ENCODE assay signal across 9 cellular contexts in the genomic region with DNA sequence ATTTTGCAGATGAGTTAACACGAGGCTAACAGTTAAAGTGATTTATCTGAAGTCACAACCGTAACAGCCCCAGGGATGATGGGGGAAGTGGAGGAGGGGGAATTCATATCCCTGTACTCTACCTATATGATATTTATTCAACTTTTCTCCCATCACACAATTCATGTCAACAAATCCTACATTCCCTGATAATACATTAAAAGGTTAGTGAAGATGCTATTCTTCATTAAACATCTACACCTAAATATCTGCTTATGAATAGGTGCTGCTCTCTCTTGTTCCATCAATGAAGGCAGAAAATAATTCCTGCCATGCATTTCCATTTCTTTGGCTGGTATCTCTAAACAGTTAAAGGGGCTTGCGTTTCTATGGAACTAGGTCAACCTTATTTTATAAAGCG. TPM values are rescaled to one million over a fixed set of nuclear protein-coding genes. Genes with fewer than 3 reads are reported as not detected.
DNase-seq lines count a peak whose midpoint lies in the region; ATAC-seq, FAIRE-seq and TF ChIP-seq lines count a peak whose summit lies in the region.
"Had no signal": no experiment of that assay in that cellular context is flagged by ENCODE, and none has a peak within 500 bp of the region (broad histone marks: within the 10 kb centered on the region; RNA-seq: fewer than 3 reads in every experiment).

No MANE protein-coding gene starts in this region.

- H3K36me3 Mint-ChIP-seq in brain: peaks cover 27% of the 10 kb centered on the region

- H3K27ac Mint-ChIP-seq in brain: peak overlapping the region in 3 of 5 experiments; percentile 71 to 97 (median 89)

- peaks cover 2% of the 10 kb centered on the region for H3K27me3 Mint-ChIP-seq in brain

- intact Hi-C loops in kidney (cut with DNase I) (no loop called here), mucosa of descending colon (cut with DNase I, micrococcal nuclease) (no loop called here)

- no peaks in the 10 kb centered on the region for H3K9me3 Mint-ChIP-seq in brain

- FAIRE-seq in kidney (lab: Jason Lieb, UNC): no peak

- peaks cover 58% of the 10 kb centered on the region for H3K36me3 ChIP-seq in HUES6 (ENCODE audit: control insufficient read depth, insufficient read depth, low read length)
- peaks cover 21 to 30% of the 10 kb centered on the region in 2 donors for H3K36me3 ChIP-seq in kidney (ENCODE audit: control insufficient read depth in 1 of 2, insufficient read depth in 2 of 2, low read length in 2 of 2)
- H3K36me3 ChIP-seq in stomach smooth muscle (ENCODE audit: control insufficient read depth in 2 of 2, insufficient read depth in 2 of 2, low read length in 2 of 2): peaks cover 17 to 34% of the 10 kb centered on the region in 2 donors
- H3K36me3 ChIP-seq in mucosa of descending colon (ENCODE audit: low read depth): no peaks in the 10 kb centered on the region

- DNase-seq in kidney (no peak), superior temporal gyrus (ENCODE audit: extremely low spot score) (no peak), SHP77 (lab: John Stamatoyannopoulos, UW) (no peak), SIG-M5 treated with dmso at 0.1 percent for 504 hours (lab: John Stamatoyannopoulos, UW; ENCODE audit: unreplicated experiment) (no peak), mucosa of descending colon (no peak)
- DNase-seq: NCI-H1436 had no signal

- no peaks in the 10 kb centered on the region for H3K27me3 ChIP-seq in HUES6 (ENCODE audit: control insufficient read depth, insufficient read depth, low read length)
- no peaks in the 10 kb centered on the region for H3K27me3 ChIP-seq in stomach smooth muscle (ENCODE audit: control insufficient read depth in 1 of 2, insufficient read depth in 2 of 2, low read length in 2 of 2)

- H3K4me3 Mint-ChIP-seq in brain: peak overlapping the region in 3 of 5 experiments; percentile 35 to 97 (median 76)

- no peak for ATAC-seq in mucosa of descending colon

- H3K9me3 ChIP-seq in HUES6 (ENCODE audit: control insufficient read depth, insufficient read depth, low read depth, low read length) (no peaks in the 10 kb centered on the region), kidney (ENCODE audit: control insufficient read depth in 1 of 2, low read length in 2 of 2) (no peaks in the 10 kb centered on the region), stomach smooth muscle (ENCODE audit: control insufficient read depth in 2 of 2, low read length in 2 of 2) (no peaks in the 10 kb centered on the region), mucosa of descending colon (no peaks in the 10 kb centered on the region)

- no peak overlapping the region for H3K4me3 ChIP-seq in HUES6 (ENCODE audit: low read depth, low read length)
- no peak overlapping the region for H3K4me3 ChIP-seq in kidney (ENCODE audit: low read length in 2 of 2)
- peak overlapping the region; percentile 16 to 38 for H3K4me3 ChIP-seq in stomach smooth muscle (ENCODE audit: low read length in 2 of 2)
- no peak overlapping the region for H3K4me3 ChIP-seq in mucosa of descending colon

- H3K9ac ChIP-seq in HUES6 (ENCODE audit: low read length) (no peak overlapping the region), kidney (ENCODE audit: low read length in 2 of 2) (peak overlapping the region in 1 of 2 donors; percentile 28), stomach smooth muscle (ENCODE audit: low read length in 2 of 2) (no peak overlapping the region)

- H3K4me1 ChIP-seq in HUES6 (ENCODE audit: control insufficient read depth, insufficient read depth, low read length) (peaks cover 50% of the 10 kb centered on the region), kidney (ENCODE audit: control insufficient read depth in 1 of 2, insufficient read depth in 1 of 2, low read depth in 1 of 2, low read length in 2 of 2) (peaks cover 11 to 35% of the 10 kb centered on the region in 2 donors), stomach smooth muscle (ENCODE audit: control insufficient read depth, insufficient read depth, low read length) (peaks cover 16% of the 10 kb centered on the region), mucosa of descending colon (ENCODE audit: low read depth) (peaks cover 36% of the 10 kb centered on the region)

- H3K4me1 Mint-ChIP-seq in brain: peaks cover 56% of the 10 kb centered on the region

- no peak for TF ChIP-seq CTCF in brain (conservative IDR thresholded peaks at IDR 0.05)
- TF ChIP-seq CTCF in kidney (IDR thresholded peaks at IDR 0.05; ENCODE audit: borderline replicate concordance, extremely low read depth, insufficient read depth): no peak
- no peak for TF ChIP-seq CTCF in mucosa of descending colon (IDR thresholded peaks at IDR 0.05)

- H3K27ac ChIP-seq in HUES6 (ENCODE audit: low read depth, low read length): peak overlapping the region; percentile 80
- peak overlapping the region; percentile 33 to 44 for H3K27ac ChIP-seq in kidney (ENCODE audit: low read depth in 2 of 2, low read length in 2 of 2)
- H3K27ac ChIP-seq in stomach smooth muscle (ENCODE audit: low read length): no peak overlapping the region

RNA-seq across cellular contexts. Expression of gene YBX3, which starts 6.8 kb away (rescaled TPM):
- 22.8 TPM for polyA plus RNA-seq in brain (ENCODE audit: insufficient read depth, low read depth, low replicate concordance)
- 347 TPM for total RNA-seq in kidney
- 86.9 TPM for polyA plus RNA-seq in kidney (ENCODE audit: insufficient read depth, low read depth, low replicate concordance)
- total RNA-seq in mucosa of descending colon: 100 to 1,000 TPM; 120 to 373 (median 193) TPM

RNA-seq across cellular contexts. Expression of gene STYK1, which starts 42.4 kb away (rescaled TPM):
- 0.17 TPM for polyA plus RNA-seq in brain (ENCODE audit: insufficient read depth, low read depth, low replicate concordance)
- 1.6 TPM for total RNA-seq in kidney
- 0.58 TPM for polyA plus RNA-seq in kidney (ENCODE audit: insufficient read depth, low read depth, low replicate concordance)
- total RNA-seq in mucosa of descending colon: 10 to 100 TPM; 19.9 to 37.6 (median 28.0) TPM

Comparison
In these comparisons a context has a peak if more than half of its experiments do, and no peak if none do; other contexts are left out.
1. H3K4me3 ChIP-seq: peak in stomach smooth muscle (2 of 2); none in HUES6 (single experiment), kidney (0 of 2) and mucosa of descending colon (single experiment).